17 cellular contexts compared by ENCODE assay signal in the genomic region with DNA sequence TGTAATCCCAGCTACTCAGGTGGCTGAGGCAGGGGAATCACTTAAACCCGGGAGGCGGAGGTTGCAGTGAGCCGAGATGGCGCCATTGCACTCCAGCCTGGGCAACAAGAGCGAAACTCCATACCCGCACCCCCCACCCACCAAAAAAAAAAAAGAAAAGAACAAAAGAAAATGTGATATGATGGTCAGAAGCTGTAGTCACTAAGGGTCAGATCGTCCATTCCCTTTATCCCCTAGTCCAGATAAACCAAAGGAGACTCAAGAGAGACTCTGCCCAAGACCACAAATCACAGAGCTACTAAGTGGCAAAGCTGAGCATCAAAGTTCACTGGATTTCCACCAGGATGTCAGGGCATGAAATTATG. TPM values are rescaled to one million over a fixed set of nuclear protein-coding genes. Genes with fewer than 3 reads are reported as not detected.
DNase-seq lines count a peak whose midpoint lies in the region; ATAC-seq and TF ChIP-seq lines count a peak whose summit lies in the region.
"Had no signal": no experiment of that assay in that cellular context is flagged by ENCODE, and none has a peak within 500 bp of the region (broad histone marks: within the 10 kb centered on the region; RNA-seq: fewer than 3 reads in every experiment).

No MANE protein-coding gene starts in this region.

- peak overlapping the region; percentile 99 for H3K27ac ChIP-seq in epithelial cell of prostate
- no peak overlapping the region for H3K27ac ChIP-seq in right lobe of liver
- H3K27ac ChIP-seq: body of pancreas, testis had no signal

- no peaks in the 10 kb centered on the region for H3K9me3 Mint-ChIP-seq in stimulated activated naive CD8-positive, alpha-beta T cell treated with anti-CD3 and anti-CD28 coated beads, Interleukin-15, Interleukin-2, amounts not matched to agents 100 ng/mL and 50 ng/mL, for 24 hours

- H3K36me3 ChIP-seq in right lobe of liver = no peaks in the 10 kb centered on the region
- H3K36me3 ChIP-seq: HAP-1 had no signal

- TF ChIP-seq CTCF in right lobe of liver (IDR thresholded peaks at IDR 0.05) = no peak

- H3K4me1 ChIP-seq in right lobe of liver = peaks cover 0 to 69% (median 19%) of the 10 kb centered on the region in 4 donors

- H3K27me3 Mint-ChIP-seq in stimulated activated naive CD8-positive, alpha-beta T cell treated with anti-CD3 and anti-CD28 coated beads, Interleukin-15, Interleukin-2, amounts not matched to agents 100 ng/mL and 50 ng/mL, for 24 hours = no peaks in the 10 kb centered on the region
- H3K27me3 Mint-ChIP-seq in T-helper 17 cell = no peaks in the 10 kb centered on the region

- H3K4me3 Mint-ChIP-seq in stimulated activated naive CD8-positive, alpha-beta T cell treated with anti-CD3 and anti-CD28 coated beads, Interleukin-15, Interleukin-2, amounts not matched to agents 100 ng/mL and 50 ng/mL, for 24 hours = peak overlapping the region; percentile 98
- H3K4me3 Mint-ChIP-seq in T-helper 17 cell = peak overlapping the region; percentile 70

- intact Hi-C loops in right lobe of liver (cut with DNase I) = no loop called here

- WGBS in right lobe of liver (ENCODE audit: insufficient coverage, low coverage, low lambda C conversion rate, missing lambda C conversion rate) = 97% methylated on average over 6 of the region's 7 CpGs

- no peak for ATAC-seq in stimulated activated naive CD8-positive, alpha-beta T cell treated with anti-CD3 and anti-CD28 coated beads, Interleukin-15, Interleukin-2, amounts not matched to agents 100 U/mL and 50 U/mL, for 24 hours
- no peak for ATAC-seq in T-helper 17 cell
- ATAC-seq in right lobe of liver = no peak
- ATAC-seq: body of pancreas had no signal

- H3K9me3 ChIP-seq in T-helper 17 cell (ENCODE audit: control insufficient read depth, low read length, poor library complexity, severe bottlenecking) = no peaks in the 10 kb centered on the region
- H3K9me3 ChIP-seq in right lobe of liver = no peaks in the 10 kb centered on the region
- H3K9me3 ChIP-seq: body of pancreas, HAP-1, testis had no signal

- H3K27me3 ChIP-seq in right lobe of liver = no peaks in the 10 kb centered on the region
- H3K27me3 ChIP-seq: body of pancreas, testis had no signal

- DNase-seq in stimulated activated naive CD8-positive, alpha-beta T cell treated with anti-CD3 and anti-CD28 coated beads, Interleukin-15, Interleukin-2, amounts not matched to agents 100 U/mL and 50 U/mL, for 24 hours = no peak
- DNase-seq in T-helper 17 cell (no peak), epithelial cell of prostate (ENCODE audit: low read depth, low spot score) (no peak), hypothalamus (lab: John Stamatoyannopoulos, UW) (no peak), occipital lobe (lab: John Stamatoyannopoulos, UW) (no peak), NCI-H524 treated with DMSO at 0.1 percent for 48 hours (lab: John Stamatoyannopoulos, UW) (no peak), right lobe of liver (no peak)
- DNase-seq: AML-193, body of pancreas, DMS79, KG1, mesenchymal stem cell, NCI-H1436, NCI-H345, testis had no signal

- peaks cover 88% of the 10 kb centered on the region for H3K4me1 Mint-ChIP-seq in stimulated activated naive CD8-positive, alpha-beta T cell treated with anti-CD3 and anti-CD28 coated beads, Interleukin-15, Interleukin-2, amounts not matched to agents 100 ng/mL and 50 ng/mL, for 24 hours (ENCODE audit: low read depth)
- peaks cover 54% of the 10 kb centered on the region for H3K4me1 Mint-ChIP-seq in T-helper 17 cell

- peaks cover 37% of the 10 kb centered on the region for H3K36me3 Mint-ChIP-seq in stimulated activated naive CD8-positive, alpha-beta T cell treated with anti-CD3 and anti-CD28 coated beads, Interleukin-15, Interleukin-2, amounts not matched to agents 100 ng/mL and 50 ng/mL, for 24 hours (ENCODE audit: low read depth)
- no peaks in the 10 kb centered on the region for H3K36me3 Mint-ChIP-seq in T-helper 17 cell (ENCODE audit: low read depth)

- no peak overlapping the region for H3K4me3 ChIP-seq in right lobe of liver
- H3K4me3 ChIP-seq: body of pancreas, HAP-1, testis had no signal

- peak overlapping the region; percentile 99 for H3K27ac Mint-ChIP-seq in stimulated activated naive CD8-positive, alpha-beta T cell treated with anti-CD3 and anti-CD28 coated beads, Interleukin-15, Interleukin-2, amounts not matched to agents 100 ng/mL and 50 ng/mL, for 24 hours
- peak overlapping the region; percentile 93 for H3K27ac Mint-ChIP-seq in T-helper 17 cell

- TF ChIP-seq POLR2A in right lobe of liver (IDR thresholded peaks at IDR 0.05) = no peak

RNA-seq across cellular contexts. Expression of a gene that starts 3.2 kb away (rescaled TPM):
- 10 to 100 TPM; 45.5 to 49.4 TPM for total RNA-seq in T-helper 17 cell
- 10.3 TPM for total RNA-seq in occipital lobe
- total RNA-seq in right lobe of liver = 10 to 100 TPM in 5 of 6 experiments, 1 to 10 TPM in 1; 6.3 to 15.0 (median 11.5) TPM

RNA-seq across cellular contexts. Expression of a gene that starts 34.1 kb away (rescaled TPM):
- 1 to 10 TPM; 5.0 to 8.5 TPM for total RNA-seq in T-helper 17 cell
- total RNA-seq in occipital lobe = 38.1 TPM
- 10 to 100 TPM in 4 of 6 experiments, 1 to 10 TPM in 2; 9.6 to 17.0 (median 10.8) TPM for total RNA-seq in right lobe of liver
